10 cellular contexts compared by ENCODE assay signal in the genomic region with DNA sequence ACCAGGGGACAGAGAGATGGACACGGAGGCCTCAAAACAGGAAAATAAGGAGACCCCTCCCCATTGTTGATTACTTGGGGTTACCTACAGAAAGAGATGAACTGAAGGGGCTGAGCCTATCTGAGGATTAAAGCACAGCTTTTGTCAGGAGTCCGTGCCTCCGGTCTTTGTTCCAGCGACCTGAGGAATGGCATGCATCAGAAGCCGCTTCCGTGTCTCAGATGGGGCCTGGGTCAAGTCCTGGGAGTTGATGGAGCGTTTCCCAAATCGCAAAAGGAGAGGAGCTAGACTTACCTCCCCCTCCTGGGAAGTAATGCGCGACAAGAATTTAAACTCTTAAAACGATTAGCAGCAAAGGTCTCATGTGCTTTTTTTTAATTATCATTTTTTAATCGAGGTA. TPM values are rescaled to one million over a fixed set of nuclear protein-coding genes. Genes with fewer than 3 reads are reported as not detected.
DNase-seq lines count a peak whose midpoint lies in the region; ATAC-seq and TF ChIP-seq lines count a peak whose summit lies in the region.
"Had no signal": no experiment of that assay in that cellular context is flagged by ENCODE, and none has a peak within 500 bp of the region (broad histone marks: within the 10 kb centered on the region; RNA-seq: fewer than 3 reads in every experiment).

No MANE protein-coding gene starts in this region.

- no peak for ATAC-seq in activated CD4-positive, alpha-beta T cell treated with anti-CD3 and anti-CD28 coated beads for 36 hours
- ATAC-seq in activated CD8-positive, alpha-beta T cell treated with anti-CD3 and anti-CD28 coated beads for 36 hours: no peak
- no peak for ATAC-seq in stimulated activated naive B cell treated with anti-CD40 and anti-IgM and Interleukin-4, amounts not matched to agents 10 μg/mL and 1 μg/mL and 100 μg/mL, for 72 hours (replicated peaks)
- ATAC-seq in left lobe of liver: no peak

- peak overlapping the region; percentile 50 for H3K4me3 Mint-ChIP-seq in activated CD4-positive, alpha-beta T cell treated with anti-CD3 and anti-CD28 coated beads for 36 hours
- H3K4me3 Mint-ChIP-seq in activated CD8-positive, alpha-beta T cell treated with anti-CD3 and anti-CD28 coated beads for 36 hours: peak overlapping the region; percentile 58
- peak overlapping the region; percentile 55 to 60 for H3K4me3 Mint-ChIP-seq in stimulated activated naive B cell treated with anti-CD40 and anti-IgM and Interleukin-4, amounts not matched to agents 10 μg/mL and 1 μg/mL and 100 μg/mL, for 72 hours

- intact Hi-C loops in activated CD4-positive, alpha-beta T cell treated with anti-CD3 and anti-CD28 coated beads for 36 hours (cut with DNase I, micrococcal nuclease): no loop called here
- intact Hi-C loops in activated CD8-positive, alpha-beta T cell treated with anti-CD3 and anti-CD28 coated beads for 36 hours (cut with micrococcal nuclease): no loop called here

- H3K9me3 Mint-ChIP-seq in activated CD4-positive, alpha-beta T cell treated with anti-CD3 and anti-CD28 coated beads for 36 hours (ENCODE audit: low read depth): no peaks in the 10 kb centered on the region
- H3K9me3 Mint-ChIP-seq in activated CD8-positive, alpha-beta T cell treated with anti-CD3 and anti-CD28 coated beads for 36 hours: no peaks in the 10 kb centered on the region
- no peaks in the 10 kb centered on the region for H3K9me3 Mint-ChIP-seq in stimulated activated naive B cell treated with anti-CD40 and anti-IgM and Interleukin-4, amounts not matched to agents 10 μg/mL and 1 μg/mL and 100 μg/mL, for 72 hours

- H3K9me3 ChIP-seq in iPS-18c (ENCODE audit: control insufficient read depth, insufficient read depth, low read length): no peaks in the 10 kb centered on the region

- no peak overlapping the region for H3K27ac Mint-ChIP-seq in activated CD4-positive, alpha-beta T cell treated with anti-CD3 and anti-CD28 coated beads for 36 hours
- H3K27ac Mint-ChIP-seq in activated CD8-positive, alpha-beta T cell treated with anti-CD3 and anti-CD28 coated beads for 36 hours: no peak overlapping the region
- H3K27ac Mint-ChIP-seq in stimulated activated naive B cell treated with anti-CD40 and anti-IgM and Interleukin-4, amounts not matched to agents 10 μg/mL and 1 μg/mL and 100 μg/mL, for 72 hours: no peak overlapping the region

- H3K4me3 ChIP-seq in iPS-18c (ENCODE audit: insufficient read depth, low read depth, low read length): peak overlapping the region; percentile 54; the same call in 1 of the 2 replicates

- H3K27me3 Mint-ChIP-seq in activated CD4-positive, alpha-beta T cell treated with anti-CD3 and anti-CD28 coated beads for 36 hours: peaks cover 49% of the 10 kb centered on the region
- H3K27me3 Mint-ChIP-seq in activated CD8-positive, alpha-beta T cell treated with anti-CD3 and anti-CD28 coated beads for 36 hours: peaks cover 59% of the 10 kb centered on the region
- H3K27me3 Mint-ChIP-seq in stimulated activated naive B cell treated with anti-CD40 and anti-IgM and Interleukin-4, amounts not matched to agents 10 μg/mL and 1 μg/mL and 100 μg/mL, for 72 hours: peaks cover 66 to 76% of the 10 kb centered on the region in 2 donors

- no peaks in the 10 kb centered on the region for H3K36me3 Mint-ChIP-seq in activated CD4-positive, alpha-beta T cell treated with anti-CD3 and anti-CD28 coated beads for 36 hours (ENCODE audit: low read depth)
- H3K36me3 Mint-ChIP-seq in activated CD8-positive, alpha-beta T cell treated with anti-CD3 and anti-CD28 coated beads for 36 hours (ENCODE audit: low read depth): no peaks in the 10 kb centered on the region
- H3K36me3 Mint-ChIP-seq in stimulated activated naive B cell treated with anti-CD40 and anti-IgM and Interleukin-4, amounts not matched to agents 10 μg/mL and 1 μg/mL and 100 μg/mL, for 72 hours: no peaks in the 10 kb centered on the region

- peaks cover 3% of the 10 kb centered on the region for H3K4me1 Mint-ChIP-seq in activated CD4-positive, alpha-beta T cell treated with anti-CD3 and anti-CD28 coated beads for 36 hours
- no peaks in the 10 kb centered on the region for H3K4me1 Mint-ChIP-seq in activated CD8-positive, alpha-beta T cell treated with anti-CD3 and anti-CD28 coated beads for 36 hours (ENCODE audit: low read depth)
- peaks cover 5 to 9% of the 10 kb centered on the region in 2 donors for H3K4me1 Mint-ChIP-seq in stimulated activated naive B cell treated with anti-CD40 and anti-IgM and Interleukin-4, amounts not matched to agents 10 μg/mL and 1 μg/mL and 100 μg/mL, for 72 hours

- POLR2A ChIA-PET in activated CD4-positive, alpha-beta T cell treated with anti-CD3 and anti-CD28 coated beads for 36 hours (lab: Charles Lee): interaction anchor here (0.7 kb wide), 1 partner anchor 544 kb away, joined by 3 read pairs; no protein-coding TSS in a partner anchor
- POLR2A ChIA-PET in activated CD8-positive, alpha-beta T cell treated with anti-CD3 and anti-CD28 coated beads for 36 hours (lab: Charles Lee): interaction anchor here (0.8 kb wide), 1 partner anchor 52 kb away, joined by 3 read pairs; no protein-coding TSS in a partner anchor

- TF ChIP-seq CTCF in activated CD8-positive, alpha-beta T cell treated with anti-CD3 and anti-CD28 coated beads for 36 hours (IDR thresholded peaks at IDR 0.05): no peak

- CTCF ChIA-PET in activated CD4-positive, alpha-beta T cell treated with anti-CD3 and anti-CD28 coated beads for 36 hours (lab: Charles Lee): interaction anchor here (1.2 to 1.5 kb wide), 2 partner anchors 9 to 529 kb away, joined by 3 to 4 read pairs; no protein-coding TSS in a partner anchor
- CTCF ChIA-PET in activated CD8-positive, alpha-beta T cell treated with anti-CD3 and anti-CD28 coated beads for 36 hours (lab: Charles Lee): interaction anchor here (1.0 to 1.1 kb wide), 2 partner anchors 39 to 40 kb away, joined by 3 read pairs; no protein-coding TSS in a partner anchor

- no peak for DNase-seq in activated CD4-positive, alpha-beta T cell treated with anti-CD3 and anti-CD28 coated beads for 36 hours
- DNase-seq in activated CD4-positive, alpha-beta T cell treated with anti-CD3 and anti-CD28 coated beads, Interleukin-2, amount 50 U/mL, for 1 hour: no peak
- no peak for DNase-seq in activated CD8-positive, alpha-beta T cell treated with anti-CD3 and anti-CD28 coated beads for 36 hours
- no peak for DNase-seq in stimulated activated naive B cell treated with anti-CD40 and anti-IgM and Interleukin-4, amounts not matched to agents 10 μg/mL and 1 μg/mL and 100 μg/mL, for 72 hours
- no peak for DNase-seq in left lobe of liver (ENCODE audit: low spot score)
- no peak for DNase-seq in NK-92 treated with Interleukin-12 subunit alpha and Interleukin-12 subunit beta, amount 100 ng/mL, for 24 hours (lab: John Stamatoyannopoulos, UW)
- DNase-seq in NAMALWA (ENCODE audit: low spot score): no peak
- DNase-seq: NCI-H146 had no signal

RNA-seq across cellular contexts. Expression of gene ALDH1A3, which starts 1.0 kb away (rescaled TPM):
- total RNA-seq in activated CD4-positive, alpha-beta T cell treated with anti-CD3 and anti-CD28 coated beads for 36 hours: not detected
- not detected for total RNA-seq in activated CD8-positive, alpha-beta T cell treated with anti-CD3 and anti-CD28 coated beads for 36 hours
- 4.0 TPM for total RNA-seq in left lobe of liver
- total RNA-seq: T-helper 2 cell treated with Interferon-gamma antibody and Interleukin-4, amounts not matched to agents 100 ng/mL and 5 ng/mL, for 36 hours had no signal

RNA-seq across cellular contexts. Expression of gene LRRK1, which starts 40.6 kb away (rescaled TPM):
- total RNA-seq in activated CD4-positive, alpha-beta T cell treated with anti-CD3 and anti-CD28 coated beads for 36 hours: under 1 TPM; 0.35 to 0.73 TPM
- under 1 TPM; 0.50 to 0.83 TPM for total RNA-seq in activated CD8-positive, alpha-beta T cell treated with anti-CD3 and anti-CD28 coated beads for 36 hours
- 2.3 TPM for total RNA-seq in left lobe of liver
